Comparison of ENCODE assay signal across 26 cellular contexts in genomic region chr2:5094192-5094591, GRCh38.
"Had no signal": no experiment of that assay in that cellular context is flagged by ENCODE, and none has a peak within 500 bp of the region (broad histone marks: within the 10 kb centered on the region; RNA-seq: fewer than 3 reads in every experiment).

No MANE protein-coding gene starts in this region.

- H3K27me3 ChIP-seq: stomach, suprapubic skin, testis, thyroid gland, tibial artery, tibial nerve, transverse colon, upper lobe of left lung, upper lobe of right lung, uterus, vagina had no signal

- ATAC-seq: stimulated activated effector memory CD8-positive, alpha-beta T cell treated with anti-CD3 and anti-CD28 coated beads, Interleukin-12 subunit alpha, Interleukin-12 subunit beta, amount 100 ng/mL, for 72 hours; stimulated activated memory B cell treated with anti-CD40 and anti-IgM and Interleukin-4, amounts not matched to agents 10 μg/mL and 1 μg/mL and 100 μg/mL, for 72 hours; stimulated activated naive B cell treated with anti-CD40 and anti-IgM and Interleukin-4, amounts not matched to agents 10 μg/mL and 1 μg/mL and 100 μg/mL, for 72 hours; stimulated activated naive CD8-positive, alpha-beta T cell treated with anti-CD3 and anti-CD28 coated beads, Interleukin-15, amount 100 ng/mL, for 72 hours; stimulated activated naive CD8-positive, alpha-beta T cell treated with anti-CD3 and anti-CD28 coated beads, Interleukin-15, Interleukin-2, amounts not matched to agents 100 U/mL and 50 U/mL, for 24 hours; upper lobe of right lung had no signal

- DNase-seq: stimulated activated CD4-positive, alpha-beta T cell treated with anti-CD3 and anti-CD28 coated beads, Interleukin-2, amount 100 ng/mL, for 48 hours; stimulated activated CD4-positive, alpha-beta T cell treated with anti-CD3 and anti-CD28 coated beads, Interleukin-4, amount 100 ng/mL, for 1 hour; stimulated activated CD4-positive, alpha-beta T cell treated with anti-CD3 and anti-CD28 coated beads, Interleukin-4, amount 100 ng/mL, for 24 hours; stimulated activated CD4-positive, alpha-beta T cell treated with anti-CD3 and anti-CD28 coated beads, Interleukin-4, amount 100 ng/mL, for 4 hours; stimulated activated CD8-positive, alpha-beta memory T cell treated with anti-CD3 and anti-CD28 coated beads, Interleukin-4, amount 100 ng/mL, for 48 hours; stimulated activated naive B cell treated with anti-CD40 and anti-IgM and Interleukin-4, amounts not matched to agents 10 μg/mL and 1 μg/mL and 100 μg/mL, for 72 hours; stimulated activated naive CD4-positive, alpha-beta T cell; stimulated activated naive CD4-positive, alpha-beta T cell treated with Interleukin-2 at 50 U/mL for 16 hours; stimulated activated naive CD8-positive, alpha-beta T cell treated with anti-CD3 and anti-CD28 coated beads, Interleukin-15, amount 100 ng/mL, for 72 hours; stimulated activated naive CD8-positive, alpha-beta T cell treated with anti-CD3 and anti-CD28 coated beads, Interleukin-15, Interleukin-2, amounts not matched to agents 100 U/mL and 50 U/mL, for 24 hours; stomach; substantia nigra; testis; thyroid gland; tibial artery; transverse colon; trophoblast cell; upper lobe of left lung; upper lobe of right lung; uterus had no signal

- H3K4me1 ChIP-seq: stomach, suprapubic skin, testis, thyroid gland, tibial artery, tibial nerve, transverse colon, upper lobe of left lung, upper lobe of right lung, uterus, vagina had no signal

- H3K36me3 ChIP-seq: stomach, suprapubic skin, thoracic aorta, thyroid gland, tibial artery, tibial nerve, transverse colon, upper lobe of left lung, upper lobe of right lung, uterus, vagina had no signal

- H3K9me3 ChIP-seq: suprapubic skin, testis, thoracic aorta, thyroid gland, upper lobe of right lung, uterus, vagina had no signal

- H3K27ac ChIP-seq: stomach, suprapubic skin, testis, thoracic aorta, thyroid gland, tibial artery, tibial nerve, transverse colon, upper lobe of left lung, upper lobe of right lung, uterus, vagina had no signal

- H3K4me3 ChIP-seq: stomach, suprapubic skin, testis, thoracic aorta, thyroid gland, tibial artery, tibial nerve, transverse colon, upper lobe of left lung, upper lobe of right lung, uterus, vagina had no signal
